In genomic region chr12:58901664-58902063, GRCh38 we compare ENCODE assay signal across 21 cellular contexts.
"Had no signal": no experiment of that assay in that cellular context is flagged by ENCODE, and none has a peak within 500 bp of the region (broad histone marks: within the 10 kb centered on the region; RNA-seq: fewer than 3 reads in every experiment).

No MANE protein-coding gene starts in this region.

- H3K9me3 ChIP-seq: esophagus squamous epithelium, psoas muscle, sigmoid colon, thoracic aorta, transverse colon had no signal

- H3K27ac ChIP-seq: epithelial cell of prostate, heart left ventricle, psoas muscle, sigmoid colon, thoracic aorta, transverse colon had no signal

- FAIRE-seq: frontal cortex had no signal

- DNase-seq: effector memory CD4-positive, alpha-beta T cell; esophagus squamous epithelium; heart left ventricle; hippocampal formation; kidney glomerular epithelial cell; mesendoderm; naive B cell; occipital lobe; psoas muscle; retina; sigmoid colon; stimulated activated CD4-positive, alpha-beta T cell treated with anti-CD3 and anti-CD28 coated beads, Interleukin-2, amount 100 ng/mL, for 24 hours; stimulated activated CD4-positive, alpha-beta T cell treated with anti-CD3 and anti-CD28 coated beads, Interleukin-4, amount 100 ng/mL, for 4 hours; stimulated activated naive B cell treated with anti-CD40 and anti-IgM and Interleukin-4, amounts not matched to agents 10 μg/mL and 1 μg/mL and 100 μg/mL, for 72 hours; stimulated activated naive CD8-positive, alpha-beta T cell treated with anti-CD3 and anti-CD28 coated beads, Interleukin-15, amount 100 ng/mL, for 72 hours; substantia nigra; transverse colon had no signal

- ATAC-seq: heart left ventricle; psoas muscle; stimulated activated naive B cell treated with anti-CD40 and anti-IgM and Interleukin-4, amounts not matched to agents 10 μg/mL and 1 μg/mL and 100 μg/mL, for 72 hours; stimulated activated naive CD8-positive, alpha-beta T cell treated with anti-CD3 and anti-CD28 coated beads, Interleukin-15, amount 100 ng/mL, for 72 hours had no signal

- H3K4me3 ChIP-seq: esophagus squamous epithelium, heart left ventricle, psoas muscle, sigmoid colon, skin epidermis, thoracic aorta, transverse colon had no signal

- H3K27me3 ChIP-seq: esophagus squamous epithelium, heart left ventricle, sigmoid colon, transverse colon had no signal
